8 cellular contexts compared by ENCODE assay signal in genomic region chr6:13574149-13574570, GRCh38. TPM values are rescaled to one million over a fixed set of nuclear protein-coding genes. Genes with fewer than 3 reads are reported as not detected.
DNase-seq lines count a peak whose midpoint lies in the region; ATAC-seq lines count a peak whose summit lies in the region.

No MANE protein-coding gene starts in this region.

- DNase-seq in AML-193 (lab: John Stamatoyannopoulos, UW), result peak; percentile 88 to 92
- peak; percentile 92 for DNase-seq in NCI-H226
- DNase-seq in activated CD4-positive, CD25-positive, alpha-beta regulatory T cell treated with anti-CD3 and anti-CD28 coated beads, Interleukin-2, amount 50 U/mL, for 72 hours, result peak; percentile 91
- peak; percentile 95 for DNase-seq in cerebellum (ENCODE audit: low spot score)
- DNase-seq in kidney tubule cell (ENCODE audit: low spot score), result peak; percentile 95
- peak; percentile 84 to 85 for DNase-seq in stimulated activated CD4-positive, alpha-beta T cell treated with anti-CD3 and anti-CD28 coated beads, Interleukin-1b, Interleukin-23, amount 100 ng/mL, for 1 hour (ENCODE audit: low read depth in 2 of 2)

- ATAC-seq in GM19025 (IDR thresholded peaks at IDR 0.05; ENCODE audit: low read depth, unreplicated experiment), result peak; percentile 84
- peak; percentile 80 for ATAC-seq in HG03280 (IDR thresholded peaks at IDR 0.05; ENCODE audit: unreplicated experiment)

RNA-seq across cellular contexts. Expression of gene SIRT5, which starts 0.2 kb away (rescaled TPM):
- 18.9 TPM for total RNA-seq in cerebellum

RNA-seq across cellular contexts. Expression of gene NOL7, which starts 41.0 kb away (rescaled TPM):
- 35.5 TPM for total RNA-seq in cerebellum

Comparison
In these comparisons a context has a peak if more than half of its experiments do, and no peak if none do; other contexts are left out.
1. Peak in every context shown above with its lines: DNase-seq and ATAC-seq.